In the genomic region with DNA sequence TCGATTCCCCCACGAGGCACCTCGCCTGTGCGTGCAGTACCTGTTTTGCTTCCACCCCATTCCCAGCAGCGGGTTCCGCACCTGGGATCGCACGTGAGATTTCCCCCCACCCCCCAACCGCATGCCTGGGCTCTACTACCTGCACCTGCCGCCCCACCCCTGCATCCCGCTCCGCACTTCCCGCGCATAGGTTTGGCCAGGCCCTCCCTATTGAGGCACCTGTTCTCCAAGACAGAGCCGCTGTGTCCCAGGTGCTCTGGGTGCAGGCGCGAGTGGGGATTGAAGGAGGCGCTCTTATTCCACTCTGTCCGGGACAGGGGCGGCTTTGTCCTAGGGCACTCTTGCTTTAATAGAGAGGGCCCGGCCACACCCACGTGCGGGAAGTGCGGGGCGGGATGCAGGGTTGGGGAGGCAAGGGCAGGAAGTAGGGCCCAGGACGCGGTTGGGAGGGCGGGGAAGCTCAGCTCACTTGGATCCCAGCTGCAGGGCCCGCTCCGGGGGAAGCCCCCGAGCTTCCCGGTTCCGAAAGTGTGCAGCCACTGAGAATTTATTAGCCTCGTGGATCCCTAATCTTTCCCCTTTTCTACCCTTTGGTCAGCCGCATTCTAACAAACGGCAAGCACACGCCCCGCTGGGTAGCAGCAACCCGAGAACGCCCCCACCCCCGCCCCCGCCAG, we compare ENCODE assay signal across 8 cellular contexts. TPM values are rescaled to one million over a fixed set of nuclear protein-coding genes. Genes with fewer than 3 reads are reported as not detected.
DNase-seq lines count a peak whose midpoint lies in the region; ATAC-seq and TF ChIP-seq lines count a peak whose summit lies in the region.

No MANE protein-coding gene starts in this region.

- peaks cover 20% of the 10 kb centered on the region for H3K27me3 Mint-ChIP-seq in activated T-cell treated with anti-CD3 and anti-CD28 coated beads, Interleukin-2, amount 50 U/mL, for 4 hours (ENCODE audit: low read depth)
- peaks cover 39% of the 10 kb centered on the region for H3K27me3 Mint-ChIP-seq in mesothelial cell of epicardium (ENCODE audit: low read depth)

- no peaks in the 10 kb centered on the region for H3K9me3 ChIP-seq in Peyer's patch
- H3K9me3 ChIP-seq in duodenal mucosa (ENCODE audit: control insufficient read depth in 1 of 2, low read length in 2 of 2): no peaks in the 10 kb centered on the region
- no peaks in the 10 kb centered on the region for H3K9me3 ChIP-seq in vagina

- H3K4me1 Mint-ChIP-seq in activated T-cell treated with anti-CD3 and anti-CD28 coated beads, Interleukin-2, amount 50 U/mL, for 4 hours (ENCODE audit: low read depth): peaks cover 11% of the 10 kb centered on the region
- peaks cover 8% of the 10 kb centered on the region for H3K4me1 Mint-ChIP-seq in mesothelial cell of epicardium

- peak; percentile 16 to 28 for ATAC-seq in activated T-cell treated with anti-CD3 and anti-CD28 coated beads, Interleukin-2, amount 50 U/mL, for 4 hours

- H3K27ac ChIP-seq in Peyer's patch (peak overlapping the region; percentile 40 to 90 (median 62)), duodenal mucosa (ENCODE audit: low read depth, low read length) (peak overlapping the region; percentile 35), vagina (no peak overlapping the region)

- no peaks in the 10 kb centered on the region for H3K36me3 Mint-ChIP-seq in activated T-cell treated with anti-CD3 and anti-CD28 coated beads, Interleukin-2, amount 50 U/mL, for 4 hours (ENCODE audit: insufficient read depth)
- H3K36me3 Mint-ChIP-seq in mesothelial cell of epicardium: no peaks in the 10 kb centered on the region

- H3K36me3 ChIP-seq in Peyer's patch (no peaks in the 10 kb centered on the region), duodenal mucosa (ENCODE audit: control insufficient read depth in 1 of 2, insufficient read depth in 2 of 2, low read length in 2 of 2) (peaks cover 0 to 5% of the 10 kb centered on the region in 2 donors), vagina (no peaks in the 10 kb centered on the region)

- peak in 1 of 6 experiments; percentile 14 for TF ChIP-seq CTCF in Peyer's patch (IDR thresholded peaks at IDR 0.05)
- no peak for TF ChIP-seq CTCF in mesothelial cell of epicardium (IDR thresholded peaks at IDR 0.05; ENCODE audit: unreplicated experiment)
- no peak for TF ChIP-seq CTCF in vagina (IDR thresholded peaks at IDR 0.05)

- H3K27me3 ChIP-seq in Peyer's patch (no peaks in the 10 kb centered on the region), duodenal mucosa (ENCODE audit: control insufficient read depth in 1 of 2, insufficient read depth in 2 of 2, low read length in 2 of 2) (peaks cover 0 to 12% of the 10 kb centered on the region in 2 donors), vagina (no peaks in the 10 kb centered on the region)

- H3K9ac ChIP-seq in duodenal mucosa (ENCODE audit: low read depth in 1 of 2, low read length in 2 of 2): peak overlapping the region; percentile 84 to 87

- no peak for DNase-seq in activated T-cell treated with anti-CD3 and anti-CD28 coated beads, Interleukin-2, amount 50 U/mL, for 4 hours
- DNase-seq in activated T-cell treated with anti-CD3 and anti-CD28 coated beads for 4 hours (no peak), Peyer's patch (peak; percentile 30 to 80 (median 71)), mesothelial cell of epicardium (ENCODE audit: low spot score in 2 of 2, unreplicated experiment in 2 of 2) (no peak), vagina (ENCODE audit: extremely low spot score in 2 of 2) (no peak), GM19238 (ENCODE audit: insufficient read length, low spot score) (no peak)
- no peak for DNase-seq in central memory CD4-positive, alpha-beta T cell

- intact Hi-C loops in vagina (cut with DNase I): no loop called here

- H3K4me1 ChIP-seq in Peyer's patch (peaks cover 0 to 17% (median 5%) of the 10 kb centered on the region in 4 donors), duodenal mucosa (ENCODE audit: control insufficient read depth in 1 of 2, insufficient read depth in 2 of 2, low read length in 2 of 2) (peaks cover 10 to 11% of the 10 kb centered on the region in 2 donors), vagina (peaks cover 25% of the 10 kb centered on the region)

- H3K9me3 Mint-ChIP-seq in activated T-cell treated with anti-CD3 and anti-CD28 coated beads, Interleukin-2, amount 50 U/mL, for 4 hours: no peaks in the 10 kb centered on the region
- no peaks in the 10 kb centered on the region for H3K9me3 Mint-ChIP-seq in mesothelial cell of epicardium

- peak overlapping the region; percentile 80 for H3K4me3 Mint-ChIP-seq in activated T-cell treated with anti-CD3 and anti-CD28 coated beads, Interleukin-2, amount 50 U/mL, for 4 hours
- H3K4me3 Mint-ChIP-seq in mesothelial cell of epicardium: peak overlapping the region; percentile 82

- H3K27ac Mint-ChIP-seq in mesothelial cell of epicardium: no peak overlapping the region

- TF ChIP-seq POLR2A in Peyer's patch (IDR thresholded peaks at IDR 0.05): no peak
- no peak for TF ChIP-seq POLR2A in vagina (IDR thresholded peaks at IDR 0.05)

- peak overlapping the region; percentile 61 to 87 (median 72) for H3K4me3 ChIP-seq in Peyer's patch
- peak overlapping the region; percentile 90 to 96 for H3K4me3 ChIP-seq in duodenal mucosa (ENCODE audit: low read depth in 1 of 2, low read length in 2 of 2)
- peak overlapping the region; percentile 64 to 67 for H3K4me3 ChIP-seq in vagina

RNA-seq across cellular contexts. Expression of gene MOCOS, which starts 0.7 kb away (rescaled TPM):
- total RNA-seq in activated T-cell treated with anti-CD3 and anti-CD28 coated beads, Interleukin-2, amount 50 U/mL, for 4 hours: under 1 TPM; 0.03 to 0.34 (median 0.05) TPM
- 10 to 100 TPM in 3 of 4 donors, 1 to 10 TPM in 1; 5.0 to 34.0 (median 25.4) TPM for total RNA-seq in Peyer's patch
- total RNA-seq in mesothelial cell of epicardium: 2.2 to 3.2 TPM (median 3.2 TPM) in 3 replicates
- total RNA-seq in vagina: 2.2 TPM

RNA-seq across cellular contexts. Expression of gene ELP2, which starts 56.9 kb away (rescaled TPM):
- total RNA-seq in activated T-cell treated with anti-CD3 and anti-CD28 coated beads, Interleukin-2, amount 50 U/mL, for 4 hours: 100 to 1,000 TPM in 1 of 3 donors, 10 to 100 TPM in 2; 91.2 to 114 (median 99.2) TPM
- total RNA-seq in Peyer's patch: 10 to 100 TPM; 41.2 to 74.6 (median 55.7) TPM
- total RNA-seq in mesothelial cell of epicardium: 131 to 144 TPM (median 143 TPM) in 3 replicates
- total RNA-seq in vagina: 60.2 TPM

RNA-seq across cellular contexts. Expression of gene SLC39A6, which starts 57.5 kb away (rescaled TPM):
- 10 to 100 TPM; 39.4 to 44.5 (median 40.1) TPM for total RNA-seq in activated T-cell treated with anti-CD3 and anti-CD28 coated beads, Interleukin-2, amount 50 U/mL, for 4 hours
- total RNA-seq in Peyer's patch (10 to 100 TPM in 1 of 4 donors, 1 to 10 TPM in 3; 7.4 to 13.0 (median 8.2) TPM), mesothelial cell of epicardium (42.0 to 43.1 TPM (median 42.7 TPM) in 3 replicates), vagina (39.3 TPM)

Comparison
In these comparisons a context has a peak if more than half of its experiments do, and no peak if none do; other contexts are left out.
1. DNase-seq: peak in Peyer's patch (3 of 3); none in activated T-cell treated with anti-CD3 and anti-CD28 coated beads, Interleukin-2, amount 50 U/mL, for 4 hours (single experiment), activated T-cell treated with anti-CD3 and anti-CD28 coated beads for 4 hours (single experiment), mesothelial cell of epicardium (0 of 2), vagina (0 of 2), GM19238 (single experiment) and central memory CD4-positive, alpha-beta T cell (single experiment).
2. Peak in every context shown above with its lines, with median percentiles within 50 percentile points of each other: H3K4me3 ChIP-seq.